In the genomic region with DNA sequence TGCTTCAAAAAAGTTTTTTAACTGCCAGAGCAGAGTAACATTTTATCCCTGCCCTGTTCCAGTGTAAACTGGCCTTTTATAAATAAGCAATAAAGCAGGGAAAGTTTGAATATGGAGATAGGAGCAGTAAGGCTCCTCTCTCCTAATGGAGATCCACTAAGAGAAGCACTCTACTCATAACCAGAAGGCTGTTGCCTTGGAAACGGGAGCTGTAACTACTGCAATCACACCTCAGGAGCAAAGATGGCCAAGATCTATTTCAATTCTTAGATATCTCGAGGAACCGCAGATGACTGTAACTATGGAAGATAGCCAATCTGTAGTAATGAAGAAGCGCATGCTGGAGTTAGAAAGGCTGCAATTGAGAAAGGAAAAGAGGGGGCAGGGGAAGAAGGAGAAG, we compare ENCODE assay signal across 9 cellular contexts. TPM values are rescaled to one million over a fixed set of nuclear protein-coding genes. Genes with fewer than 3 reads are reported as not detected.
DNase-seq lines count a peak whose midpoint lies in the region; ATAC-seq and TF ChIP-seq lines count a peak whose summit lies in the region.
"Had no signal": no experiment of that assay in that cellular context is flagged by ENCODE, and none has a peak within 500 bp of the region (broad histone marks: within the 10 kb centered on the region; RNA-seq: fewer than 3 reads in every experiment).

No MANE protein-coding gene starts in this region.

- no peak overlapping the region for H3K4me3 ChIP-seq in Caco-2 (ENCODE audit: low read depth, low read length)

- TF ChIP-seq CTCF in Caco-2 (IDR thresholded peaks at IDR 0.05; ENCODE audit: insufficient read depth in 1 of 2, low read depth in 1 of 2, low read length in 1 of 2, severe bottlenecking in 1 of 2, unreplicated experiment in 1 of 2) = no peak

- no TSS peak for BruUV-seq in Caco-2 (replicated peaks; lab: Mats Ljungman, UMichigan)

- DNase-seq in activated naive CD4-positive, alpha-beta T cell (lab: John Stamatoyannopoulos, UW) = no peak
- DNase-seq in astrocyte of the hippocampus (ENCODE audit: low read depth, low spot score) (peak; percentile 53), superior temporal gyrus (ENCODE audit: extremely low spot score) (peak; percentile 49), Caco-2 (no peak), NOMO-1 (lab: John Stamatoyannopoulos, UW; ENCODE audit: unreplicated experiment in 2 of 2) (no peak), SW 1271 (lab: John Stamatoyannopoulos, UW) (no peak)

- peak overlapping the region; percentile 58 for H3K4me3 Mint-ChIP-seq in activated naive CD4-positive, alpha-beta T cell treated with anti-CD3 and anti-CD28 coated beads, Interleukin-2, amount 50 U/mL, for 24 hours
- H3K4me3 Mint-ChIP-seq in Caco-2 (ENCODE audit: unreplicated experiment) = no peak overlapping the region
- H3K4me3 Mint-ChIP-seq: type B pancreatic cell had no signal

- POLR2A ChIA-PET in Caco-2 (lab: Charles Lee) = no interaction called here

- H3K27me3 ChIP-seq in Caco-2 (replicated peaks; ENCODE audit: control insufficient read depth, insufficient read depth, low read length) = no peaks in the 10 kb centered on the region; the same call in 1 of the 2 replicates

- H3K27ac Mint-ChIP-seq in activated naive CD4-positive, alpha-beta T cell treated with anti-CD3 and anti-CD28 coated beads, Interleukin-2, amount 50 U/mL, for 24 hours = peak overlapping the region; percentile 96
- H3K27ac Mint-ChIP-seq in Caco-2 (ENCODE audit: unreplicated experiment) = no peak overlapping the region
- H3K27ac Mint-ChIP-seq: type B pancreatic cell had no signal

- H3K36me3 Mint-ChIP-seq in activated naive CD4-positive, alpha-beta T cell treated with anti-CD3 and anti-CD28 coated beads, Interleukin-2, amount 50 U/mL, for 24 hours = peaks cover 11% of the 10 kb centered on the region
- no peaks in the 10 kb centered on the region for H3K36me3 Mint-ChIP-seq in Caco-2 (ENCODE audit: insufficient read depth, unreplicated experiment)
- H3K36me3 Mint-ChIP-seq: type B pancreatic cell had no signal

- no peaks in the 10 kb centered on the region for H3K9me3 ChIP-seq in Caco-2

- peak; percentile 71 for ATAC-seq in HG02981 (IDR thresholded peaks at IDR 0.05; ENCODE audit: unreplicated experiment)

- H3K4me1 ChIP-seq in Caco-2 = no peaks in the 10 kb centered on the region

- H3K36me3 ChIP-seq in Caco-2 (ENCODE audit: control insufficient read depth, insufficient read depth, low read length) = no peaks in the 10 kb centered on the region

- CTCF ChIA-PET in Caco-2 (lab: Charles Lee) = no interaction called here

- H3K27me3 Mint-ChIP-seq in activated naive CD4-positive, alpha-beta T cell treated with anti-CD3 and anti-CD28 coated beads, Interleukin-2, amount 50 U/mL, for 24 hours = no peaks in the 10 kb centered on the region
- peaks cover 14% of the 10 kb centered on the region for H3K27me3 Mint-ChIP-seq in Caco-2 (ENCODE audit: insufficient read depth, unreplicated experiment)

- no peaks in the 10 kb centered on the region for H3K9me3 Mint-ChIP-seq in activated naive CD4-positive, alpha-beta T cell treated with anti-CD3 and anti-CD28 coated beads, Interleukin-2, amount 50 U/mL, for 24 hours
- no peaks in the 10 kb centered on the region for H3K9me3 Mint-ChIP-seq in Caco-2 (ENCODE audit: unreplicated experiment)
- H3K9me3 Mint-ChIP-seq: type B pancreatic cell had no signal

- intact Hi-C loops in Caco-2 (cut with micrococcal nuclease; ENCODE audit: unreplicated experiment) = no loop called here

- H3K4me1 Mint-ChIP-seq in activated naive CD4-positive, alpha-beta T cell treated with anti-CD3 and anti-CD28 coated beads, Interleukin-2, amount 50 U/mL, for 24 hours = peaks cover 95% of the 10 kb centered on the region
- H3K4me1 Mint-ChIP-seq in Caco-2 (ENCODE audit: low read depth, unreplicated experiment) = no peaks in the 10 kb centered on the region

RNA-seq across cellular contexts. Expression of gene ANKRD44, which starts 41.4 kb away (rescaled TPM):
- total RNA-seq in Caco-2 (2022) = 1.0 and 3.1 TPM in 2 replicates

Comparison
In these comparisons a context has a peak if more than half of its experiments do, and no peak if none do; other contexts are left out.
1. DNase-seq: peak in astrocyte of the hippocampus (single experiment) and superior temporal gyrus (single experiment); none in activated naive CD4-positive, alpha-beta T cell (0 of 4), Caco-2 (0 of 2), NOMO-1 (0 of 2) and SW 1271 (0 of 2).